ENCODE assay signal across 8 cellular contexts in the genomic region with DNA sequence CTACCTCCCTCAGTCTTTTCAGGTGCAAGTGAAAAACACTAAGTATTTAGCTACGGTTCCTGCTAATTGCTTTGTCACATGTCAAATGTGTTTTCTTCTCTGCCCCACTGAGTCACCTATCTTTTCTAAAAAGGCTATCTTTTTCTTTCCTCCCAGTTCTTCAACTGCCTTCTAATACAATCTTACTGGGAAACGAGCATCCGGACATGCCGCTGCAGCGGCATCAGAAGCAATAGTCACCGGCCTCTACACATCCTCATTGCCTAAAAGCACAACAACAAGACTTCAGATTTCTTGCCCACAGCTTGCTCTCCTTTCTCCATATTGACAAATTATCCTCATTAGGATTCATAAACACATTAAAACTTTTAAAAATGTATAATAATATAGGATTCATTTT. TPM values are rescaled to one million over a fixed set of nuclear protein-coding genes. Genes with fewer than 3 reads are reported as not detected.
DNase-seq lines count a peak whose midpoint lies in the region; TF ChIP-seq lines count a peak whose summit lies in the region.
"Had no signal": no experiment of that assay in that cellular context is flagged by ENCODE, and none has a peak within 500 bp of the region (broad histone marks: within the 10 kb centered on the region; RNA-seq: fewer than 3 reads in every experiment).

No MANE protein-coding gene starts in this region.

- no peaks in the 10 kb centered on the region for H3K36me3 ChIP-seq in HUES64 (ENCODE audit: insufficient read depth, low read length)
- no peaks in the 10 kb centered on the region for H3K36me3 ChIP-seq in ascending aorta
- H3K36me3 ChIP-seq in tibial nerve = no peaks in the 10 kb centered on the region

- intact Hi-C loops in ascending aorta (cut with DNase I) = no loop called here

- no peak overlapping the region for H3K27ac ChIP-seq in HUES64 (ENCODE audit: low read depth, low read length)
- no peak overlapping the region for H3K27ac ChIP-seq in ascending aorta
- peak overlapping the region; percentile 20 for H3K27ac ChIP-seq in layer of hippocampus (ENCODE audit: low read depth, low read length)
- peak overlapping the region in 1 of 4 donors; percentile 94 for H3K27ac ChIP-seq in tibial nerve

- no peak for TF ChIP-seq CTCF in ascending aorta (IDR thresholded peaks at IDR 0.05)
- TF ChIP-seq CTCF in tibial nerve (IDR thresholded peaks at IDR 0.05) = no peak

- DNase-seq in ascending aorta (ENCODE audit: low spot score in 2 of 2) (no peak), tibial nerve (ENCODE audit: low spot score in 2 of 2) (no peak), GOT3 (lab: John Stamatoyannopoulos, UW) (no peak)
- DNase-seq in activated naive CD4-positive, alpha-beta T cell treated with Interleukin-2 at 50 U/mL for 16 hours = no peak
- DNase-seq in activated CD4-positive, alpha-beta T cell treated with anti-CD3 and anti-CD28 coated beads, Interleukin-2, amount 50 U/mL, for 1 hour = no peak
- DNase-seq: activated effector memory CD4-positive, alpha-beta T cell treated with anti-CD3 and anti-CD28 coated beads, Interleukin-2, amount 50 U/mL, for 16 hours had no signal

- H3K4me1 ChIP-seq in HUES64 (ENCODE audit: insufficient read depth, low read length) (peaks cover 9% of the 10 kb centered on the region), ascending aorta (peaks cover 0 to 2% of the 10 kb centered on the region in 2 donors), tibial nerve (peaks cover 0 to 45% (median 6%) of the 10 kb centered on the region in 4 donors)

- H3K9me3 ChIP-seq in HUES64 (ENCODE audit: insufficient read depth, low read depth, low read length) (no peaks in the 10 kb centered on the region), ascending aorta (no peaks in the 10 kb centered on the region), tibial nerve (no peaks in the 10 kb centered on the region)

- H3K4me3 ChIP-seq in HUES64 (ENCODE audit: low read length) (peak overlapping the region; percentile 81), ascending aorta (peak overlapping the region; percentile 53 to 86), tibial nerve (peak overlapping the region; percentile 53 to 79 (median 70))

- TF ChIP-seq EP300 in tibial nerve (IDR thresholded peaks at IDR 0.05) = no peak

- TF ChIP-seq POLR2A in tibial nerve (IDR thresholded peaks at IDR 0.05) = no peak

- 5% methylated on average over 6 of the region's 6 CpGs for WGBS in HUES64
- 3 to 11% methylated on average over 6 of the region's 6 CpGs for WGBS in tibial nerve, 2 donors

- peaks cover 42% of the 10 kb centered on the region for H3K27me3 ChIP-seq in HUES64 (ENCODE audit: insufficient read depth, low read length)
- H3K27me3 ChIP-seq in ascending aorta = no peaks in the 10 kb centered on the region
- H3K27me3 ChIP-seq in layer of hippocampus (ENCODE audit: control insufficient read depth, insufficient read depth, low read length) = no peaks in the 10 kb centered on the region
- H3K27me3 ChIP-seq in tibial nerve = no peaks in the 10 kb centered on the region

- H3K9ac ChIP-seq in HUES64 (ENCODE audit: low read depth, low read length) = no peak overlapping the region

RNA-seq across cellular contexts. Expression of gene PCDH9, which starts 1.2 kb away (rescaled TPM):
- polyA plus RNA-seq in HUES64 (2013, experiment 1 of 2) = 0.65 TPM
- 0.76 TPM for polyA plus RNA-seq in HUES64 (2013, experiment 2 of 2)
- total RNA-seq in ascending aorta (3.6 TPM), tibial nerve (10 to 100 TPM; 11.8 to 28.6 (median 14.4) TPM)
